8 cellular contexts compared by ENCODE assay signal in the genomic region with DNA sequence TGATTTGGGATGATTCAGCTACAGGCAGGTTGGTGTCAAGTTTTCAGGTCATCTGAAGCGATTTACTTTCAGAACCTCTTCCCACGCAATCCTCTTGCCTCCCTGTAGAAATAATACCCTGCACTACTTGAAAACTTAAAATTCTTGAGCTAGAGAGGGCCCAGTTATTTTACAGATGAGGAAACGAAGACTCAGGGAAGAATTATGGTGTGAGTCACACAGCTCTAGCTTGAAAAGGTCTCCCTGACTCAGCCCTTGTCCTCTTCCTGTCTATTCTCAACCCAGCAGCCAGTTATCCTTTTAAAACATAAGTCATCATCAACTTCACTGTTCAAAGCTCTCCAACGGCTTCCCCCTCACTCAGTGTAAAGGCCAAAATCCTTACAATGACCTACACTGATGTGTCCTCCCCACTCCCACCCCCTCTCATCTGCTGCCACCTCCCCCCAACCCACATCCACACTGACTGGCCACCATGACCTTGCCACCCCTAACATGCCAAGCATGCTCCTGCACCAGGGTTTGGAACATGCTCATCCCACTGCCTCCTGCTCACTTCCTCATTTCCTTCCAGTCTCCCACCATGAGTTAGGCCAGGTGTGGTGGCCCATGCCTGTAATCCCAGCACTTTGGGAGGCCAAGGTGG.
DNase-seq lines count a peak whose midpoint lies in the region; FAIRE-seq and TF ChIP-seq lines count a peak whose summit lies in the region.

No MANE protein-coding gene starts in this region.

- peak; percentile 89 for FAIRE-seq in G401.6 (lab: Jason Lieb, UNC)

- peak overlapping the region; percentile 83 for H3K27ac ChIP-seq in muscle layer of duodenum (ENCODE audit: low read length)

- H3K27me3 ChIP-seq in Loucy (ENCODE audit: insufficient read depth, low read length, poor library complexity, severe bottlenecking) (no peaks in the 10 kb centered on the region), muscle layer of duodenum (ENCODE audit: low read depth, low read length) (no peaks in the 10 kb centered on the region)

- peak; percentile 63 for DNase-seq in brain pericyte (ENCODE audit: low read depth, low spot score)
- no peak for DNase-seq in NCI-H1105 (lab: John Stamatoyannopoulos, UW)
- DNase-seq in activated gamma-delta T cell treated with Interleukin-2 at 50 U/mL for 16 hours, result no peak
- DNase-seq in stimulated activated naive CD4-positive, alpha-beta T cell (lab: John Stamatoyannopoulos, UW), result no peak
- DNase-seq in NCI-H1417 (lab: John Stamatoyannopoulos, UW), result no peak

- no peaks in the 10 kb centered on the region for H4K20me1 ChIP-seq in Loucy (ENCODE audit: insufficient read depth, low read length, poor library complexity, severe bottlenecking)

- H3K79me2 ChIP-seq in Loucy (ENCODE audit: insufficient read depth, low read length), result peaks cover 46% of the 10 kb centered on the region

- H3K9me3 ChIP-seq in Loucy (ENCODE audit: insufficient read depth, low read depth, low read length), result no peaks in the 10 kb centered on the region
- H3K9me3 ChIP-seq in muscle layer of duodenum (ENCODE audit: control insufficient read depth in 1 of 2, low read length in 2 of 2), result no peaks in the 10 kb centered on the region

- peak overlapping the region; percentile 51 for H3K9ac ChIP-seq in Loucy (ENCODE audit: low read depth, low read length, poor library complexity, severe bottlenecking)

- H3K9me2 ChIP-seq in Loucy (replicated peaks; ENCODE audit: low read depth, low read length), result no peaks in the 10 kb centered on the region

- peak overlapping the region; percentile 97 for H3K4me2 ChIP-seq in Loucy (ENCODE audit: low read depth, low read length, poor library complexity, severe bottlenecking)

- TF ChIP-seq CTCF in Loucy (conservative IDR thresholded peaks at IDR 0.05; ENCODE audit: low read length), result no peak

- H3K4me3 ChIP-seq in Loucy (ENCODE audit: low read length, poor library complexity, severe bottlenecking), result peak overlapping the region; percentile 88
- H3K4me3 ChIP-seq in muscle layer of duodenum (ENCODE audit: low read depth in 1 of 2, low read length in 2 of 2), result peak overlapping the region; percentile 10 to 31

- H2AFZ ChIP-seq in Loucy (ENCODE audit: low read length), result no peak overlapping the region

- H3F3A ChIP-seq in Loucy (ENCODE audit: low read depth), result no peaks in the 10 kb centered on the region

- no peaks in the 10 kb centered on the region for H3K36me3 ChIP-seq in Loucy (ENCODE audit: insufficient read depth, low read length)
- H3K36me3 ChIP-seq in muscle layer of duodenum (ENCODE audit: control insufficient read depth in 1 of 2, insufficient read depth in 2 of 2, low read length in 2 of 2), result peaks cover 0 to 4% of the 10 kb centered on the region in 2 donors

- H3K4me1 ChIP-seq in Loucy (ENCODE audit: insufficient read depth, low read length, poor library complexity, severe bottlenecking), result peaks cover 44% of the 10 kb centered on the region
- H3K4me1 ChIP-seq in muscle layer of duodenum (ENCODE audit: control insufficient read depth in 1 of 2, insufficient read depth in 2 of 2, low read length in 2 of 2), result peaks cover 21 to 46% of the 10 kb centered on the region in 2 donors
